8 cellular contexts compared by ENCODE assay signal in the genomic region with DNA sequence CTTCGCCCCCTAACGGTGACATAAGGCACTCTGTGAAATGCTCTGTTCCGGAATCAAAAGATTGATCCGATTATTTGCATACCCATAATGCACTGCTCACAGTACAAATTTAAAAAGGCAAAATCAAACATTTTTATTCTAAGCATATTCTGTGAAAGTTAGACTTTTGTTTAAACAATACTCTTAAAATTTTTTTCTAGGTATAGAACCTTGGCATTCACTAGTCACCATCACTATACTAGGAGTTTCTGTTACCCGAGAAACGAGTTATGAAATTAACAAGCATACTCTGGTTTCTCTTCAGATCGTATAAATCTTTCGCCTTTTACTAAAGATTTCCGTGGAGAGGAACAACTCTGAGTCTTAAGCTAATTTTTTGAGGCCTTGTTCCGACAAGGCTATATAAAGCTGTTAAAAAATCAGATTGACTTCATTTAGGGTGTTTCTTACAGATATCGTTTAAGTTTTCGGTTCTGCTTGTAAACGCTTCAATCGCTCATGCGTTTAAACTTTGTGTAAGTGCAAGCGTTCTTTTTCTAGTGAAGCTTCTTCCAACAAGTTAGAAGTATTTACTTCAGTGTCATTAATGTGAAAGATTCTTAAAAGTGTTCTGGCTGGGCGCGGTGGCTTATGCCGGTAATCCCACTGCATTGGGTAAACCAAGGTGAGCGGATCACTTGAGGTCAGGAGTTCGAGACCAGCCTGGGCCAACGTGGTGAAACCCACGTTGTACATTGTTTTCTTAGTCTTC. TPM values are rescaled to one million over a fixed set of nuclear protein-coding genes. Genes with fewer than 3 reads are reported as not detected.
DNase-seq lines count a peak whose midpoint lies in the region; ATAC-seq and TF ChIP-seq lines count a peak whose summit lies in the region.

A gene (plus strand): TSS at position 285 of the 751 bp plus-strand sequence.

- no peaks in the 10 kb centered on the region for H3F3A ChIP-seq in neural cell (ENCODE audit: insufficient read depth, low read length, poor library complexity, severe bottlenecking)

- TF ChIP-seq RAD21 in neural cell (conservative IDR thresholded peaks at IDR 0.05), result peak; percentile 59

- peak within 1 kb of the TSS; percentile 83 for H3K27ac ChIP-seq in Karpas-422 (ENCODE audit: low read length)
- peak within 1 kb of the TSS; percentile 78 for H3K27ac ChIP-seq in neural cell (ENCODE audit: low read length)
- H3K27ac ChIP-seq in stomach smooth muscle (ENCODE audit: low read length), result peak within 1 kb of the TSS; percentile 89

- H3K79me2 ChIP-seq in Karpas-422 (ENCODE audit: low read length), result no peaks in the 10 kb centered on the region
- H3K79me2 ChIP-seq in neural cell (replicated peaks; ENCODE audit: insufficient read depth, low read length), result no peaks in the 10 kb centered on the region

- H4K20me1 ChIP-seq in Karpas-422 (ENCODE audit: insufficient read depth, low read depth, low read length), result no peaks in the 10 kb centered on the region
- no peaks in the 10 kb centered on the region for H4K20me1 ChIP-seq in neural cell (ENCODE audit: insufficient read depth)

- H3K4me1 ChIP-seq in Karpas-422 (ENCODE audit: low read length), result peaks cover 26% of the 10 kb centered on the region
- peaks cover 14% of the 10 kb centered on the region for H3K4me1 ChIP-seq in stomach smooth muscle (ENCODE audit: control insufficient read depth, insufficient read depth, low read length)

- H3K9ac ChIP-seq in Karpas-422 (ENCODE audit: low read length) (peak within 1 kb of the TSS; percentile 74), neural cell (ENCODE audit: low read length) (peak within 1 kb of the TSS; percentile 59), stomach smooth muscle (ENCODE audit: low read length in 2 of 2) (peak within 1 kb of the TSS; percentile 86 to 93)

- TF ChIP-seq CTCF in fibroblast of villous mesenchyme (IDR thresholded peaks at IDR 0.05; ENCODE audit: insufficient read depth, low read depth, low read length) (peak; percentile 85), neural cell (IDR thresholded peaks at IDR 0.05; ENCODE audit: poor library complexity, severe bottlenecking) (peak; percentile 95)

- peak; percentile 66 for ATAC-seq in GM21786 (IDR thresholded peaks at IDR 0.05; ENCODE audit: unreplicated experiment)

- H3K9me2 ChIP-seq in Karpas-422 (replicated peaks; ENCODE audit: insufficient read depth, low read length) (no peaks in the 10 kb centered on the region), neural cell (ENCODE audit: insufficient read depth, low read length) (no peaks in the 10 kb centered on the region)

- peak; percentile 90 for TF ChIP-seq EP300 in neural cell (conservative IDR thresholded peaks at IDR 0.05; ENCODE audit: poor library complexity, severe bottlenecking)

- H3K36me3 ChIP-seq in Karpas-422 (ENCODE audit: insufficient read depth, low read length) (no peaks in the 10 kb centered on the region), neural cell (ENCODE audit: insufficient read depth, low read length) (no peaks in the 10 kb centered on the region), stomach smooth muscle (ENCODE audit: control insufficient read depth in 2 of 2, insufficient read depth in 2 of 2, low read length in 2 of 2) (no peaks in the 10 kb centered on the region)

- H3K4me3 ChIP-seq in Karpas-422 (ENCODE audit: low read length) (peak within 1 kb of the TSS; percentile 68), fibroblast of villous mesenchyme (ENCODE audit: low read depth, low read length) (peak within 1 kb of the TSS; percentile 62), neural cell (ENCODE audit: low read length) (peak within 1 kb of the TSS; percentile 57), stomach smooth muscle (ENCODE audit: low read length in 2 of 2) (peak within 1 kb of the TSS; percentile 80 to 85)

- peak within 1 kb of the TSS; percentile 78 for H2AFZ ChIP-seq in Karpas-422 (ENCODE audit: low read length)
- peak within 1 kb of the TSS; percentile 0 for H2AFZ ChIP-seq in neural cell (ENCODE audit: low read depth, low read length)

- DNase-seq in ELF-1 (ENCODE audit: low read depth, low spot score) (peak; percentile 95), Karpas-422 (peak; percentile 96), RPMI8226 (peak; percentile 96), fibroblast of villous mesenchyme (ENCODE audit: low read depth) (peak; percentile 97)
- DNase-seq in activated T-helper 9 cell treated with anti-CD3 and anti-CD28 coated beads, Interleukin-2, amount 50 U/mL, for 16 hours (ENCODE audit: low read depth), result peak; percentile 64

- H3K4me2 ChIP-seq in Karpas-422 (ENCODE audit: low read depth, low read length, poor library complexity, severe bottlenecking) (peak within 1 kb of the TSS; percentile 96), neural cell (ENCODE audit: low read length) (peak within 1 kb of the TSS; percentile 57)

- H3K9me3 ChIP-seq in Karpas-422 (ENCODE audit: low read length) (no peaks in the 10 kb centered on the region), neural cell (ENCODE audit: low read length) (no peaks in the 10 kb centered on the region), stomach smooth muscle (ENCODE audit: control insufficient read depth in 2 of 2, low read length in 2 of 2) (no peaks in the 10 kb centered on the region)

- no peaks in the 10 kb centered on the region for H3K27me3 ChIP-seq in Karpas-422 (ENCODE audit: low read length)
- H3K27me3 ChIP-seq in neural cell (ENCODE audit: insufficient read depth, low read depth, low read length), result no peaks in the 10 kb centered on the region
- no peaks in the 10 kb centered on the region for H3K27me3 ChIP-seq in stomach smooth muscle (ENCODE audit: control insufficient read depth in 1 of 2, insufficient read depth in 2 of 2, low read length in 2 of 2)

TF ChIP-seq in neural cell, 6 proteins besides CTCF, POLR2A, EP300 and RAD21:
- TF ChIP-seq MXI1 (conservative IDR thresholded peaks at IDR 0.05; ENCODE audit: poor library complexity, severe bottlenecking) (peak; percentile 81), EZH2 (IDR thresholded peaks at IDR 0.05; ENCODE audit: borderline replicate concordance, insufficient read depth, low read length, poor library complexity, severe bottlenecking) (no peak), TAF1 (IDR thresholded peaks at IDR 0.05; ENCODE audit: low read depth) (no peak), SMC3 (conservative IDR thresholded peaks at IDR 0.05; ENCODE audit: poor library complexity) (peak; percentile 72), POLR2AphosphoS5 (IDR thresholded peaks at IDR 0.05) (peak; percentile 100)
- TF ChIP-seq, protein P1, sequence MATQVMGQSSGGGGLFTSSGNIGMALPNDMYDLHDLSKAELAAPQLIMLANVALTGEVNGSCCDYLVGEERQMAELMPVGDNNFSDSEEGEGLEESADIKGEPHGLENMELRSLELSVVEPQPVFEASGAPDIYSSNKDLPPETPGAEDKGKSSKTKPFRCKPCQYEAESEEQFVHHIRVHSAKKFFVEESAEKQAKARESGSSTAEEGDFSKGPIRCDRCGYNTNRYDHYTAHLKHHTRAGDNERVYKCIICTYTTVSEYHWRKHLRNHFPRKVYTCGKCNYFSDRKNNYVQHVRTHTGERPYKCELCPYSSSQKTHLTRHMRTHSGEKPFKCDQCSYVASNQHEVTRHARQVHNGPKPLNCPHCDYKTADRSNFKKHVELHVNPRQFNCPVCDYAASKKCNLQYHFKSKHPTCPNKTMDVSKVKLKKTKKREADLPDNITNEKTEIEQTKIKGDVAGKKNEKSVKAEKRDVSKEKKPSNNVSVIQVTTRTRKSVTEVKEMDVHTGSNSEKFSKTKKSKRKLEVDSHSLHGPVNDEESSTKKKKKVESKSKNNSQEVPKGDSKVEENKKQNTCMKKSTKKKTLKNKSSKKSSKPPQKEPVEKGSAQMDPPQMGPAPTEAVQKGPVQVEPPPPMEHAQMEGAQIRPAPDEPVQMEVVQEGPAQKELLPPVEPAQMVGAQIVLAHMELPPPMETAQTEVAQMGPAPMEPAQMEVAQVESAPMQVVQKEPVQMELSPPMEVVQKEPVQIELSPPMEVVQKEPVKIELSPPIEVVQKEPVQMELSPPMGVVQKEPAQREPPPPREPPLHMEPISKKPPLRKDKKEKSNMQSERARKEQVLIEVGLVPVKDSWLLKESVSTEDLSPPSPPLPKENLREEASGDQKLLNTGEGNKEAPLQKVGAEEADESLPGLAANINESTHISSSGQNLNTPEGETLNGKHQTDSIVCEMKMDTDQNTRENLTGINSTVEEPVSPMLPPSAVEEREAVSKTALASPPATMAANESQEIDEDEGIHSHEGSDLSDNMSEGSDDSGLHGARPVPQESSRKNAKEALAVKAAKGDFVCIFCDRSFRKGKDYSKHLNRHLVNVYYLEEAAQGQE (IDR thresholded peaks at IDR 0.05; ENCODE audit: borderline replicate concordance), result peak; percentile 73

RNA-seq across cellular contexts. Expression of the gene that starts here (rescaled TPM):
- not detected in 2 replicates for total RNA-seq in Karpas-422 (2014; rRNA removed; shearing (Covaris generic); ENCODE audit: low replicate concordance)
- total RNA-seq in fibroblast of villous mesenchyme, result not detected in 2 replicates
- not detected in 2 replicates for polyA plus RNA-seq in neural cell
- polyA minus RNA-seq in neural cell, result not detected in 2 replicates

Comparison
In these comparisons a context has a peak if more than half of its experiments do, and no peak if none do; other contexts are left out.
1. Peak in every context shown above with its lines: DNase-seq, ATAC-seq, H3K4me3 ChIP-seq and H3K27ac ChIP-seq.
2. Peak in DNase-seq, H3K4me3 ChIP-seq, H3K27ac ChIP-seq, H3K9ac ChIP-seq and H3K4me2 ChIP-seq in Karpas-422; RNA of the gene not detected or under 1 TPM.
3. Peak in DNase-seq and H3K4me3 ChIP-seq in fibroblast of villous mesenchyme; RNA of the gene not detected or under 1 TPM.